Comparison of ENCODE assay signal across 1 cellular context in the genomic region with DNA sequence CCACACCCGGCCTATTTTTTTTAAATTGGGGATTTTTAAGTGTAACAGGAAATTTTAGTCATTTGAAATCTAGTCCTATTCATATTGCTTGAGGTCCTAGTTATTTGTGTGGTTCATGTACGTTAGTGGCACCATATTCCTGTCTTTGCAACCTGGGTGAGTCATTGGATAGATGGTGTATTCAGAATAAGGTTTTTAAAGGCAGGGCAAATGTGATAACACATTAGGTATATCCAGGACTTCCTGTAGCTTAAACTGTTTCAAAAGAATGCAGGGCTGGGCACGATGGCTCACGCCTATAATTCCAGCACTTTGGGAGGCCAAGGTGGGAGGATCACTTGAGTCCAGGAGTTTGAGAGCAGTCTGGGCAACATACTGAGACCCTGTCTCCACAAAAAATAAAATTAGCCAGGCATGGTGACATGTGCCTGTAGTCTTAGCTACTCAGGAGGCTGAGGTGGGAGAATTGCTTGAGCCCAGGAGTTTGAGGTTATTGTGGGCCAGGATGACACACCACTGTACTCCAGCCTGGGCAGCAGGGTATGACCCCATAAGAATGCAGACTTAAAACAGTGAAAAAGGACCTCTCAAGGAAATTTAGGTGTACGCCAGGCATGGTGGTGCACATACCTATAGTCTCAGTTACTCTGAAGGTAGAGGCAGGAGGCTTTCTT.
A peak's percentile ranks its signal among the peaks of the same experiment; 100 is the strongest.
TF ChIP-seq lines count a peak whose summit lies in the region.

No MANE protein-coding gene starts in this region.

TF ChIP-seq in K562, 482 proteins besides CTCF, POLR2A, EP300 and RAD21:
- TF ChIP-seq RFX7 (CRISPR knock-in tag; IDR thresholded peaks at IDR 0.05) (no peak), CEBPB (tag; IDR thresholded peaks at IDR 0.05) (no peak), TCF7L2 (IDR thresholded peaks at IDR 0.05; ENCODE audit: low read depth, low read length) (no peak), ZNF644 (tag; IDR thresholded peaks at IDR 0.05; ENCODE audit: low read depth) (peak; percentile 14; the same call in 1 of the 2 replicates), ZFX (CRISPR knock-in tag; IDR thresholded peaks at IDR 0.05) (0 out of 2 replicates have a peak, but pooled peaks have one; percentile 3)
TF ChIP-seq in K562: peak in this region for 2.
